Comparison of ENCODE assay signal across 1 cellular context in genomic region chr3:38640661-38641441, GRCh38.
TF ChIP-seq lines count a peak whose summit lies in the region.

No MANE protein-coding gene starts in this region.

TF ChIP-seq in WTC11, 78 proteins besides CTCF, POLR2A, EP300 and RAD21 (continued from another document):
- TF ChIP-seq PRDM15 (CRISPR knock-in tag; IDR thresholded peaks at IDR 0.05) (no peak), AFF4 (CRISPR knock-in tag; IDR thresholded peaks at IDR 0.05; ENCODE audit: borderline replicate concordance) (0 out of 2 replicates have a peak, but pooled peaks have one; percentile 31), E2F1 (CRISPR knock-in tag; IDR thresholded peaks at IDR 0.05) (no peak), ZNF232 (CRISPR knock-in tag; IDR thresholded peaks at IDR 0.05) (no peak), SP1 (CRISPR knock-in tag; conservative IDR thresholded peaks at IDR 0.05) (0 out of 2 replicates have a peak, but pooled peaks have one; percentile 31), CREB1 (CRISPR knock-in tag; IDR thresholded peaks at IDR 0.05) (no peak), ZNF263 (CRISPR knock-in tag; IDR thresholded peaks at IDR 0.05; ENCODE audit: low read depth) (no peak), ZBTB43 (CRISPR knock-in tag; IDR thresholded peaks at IDR 0.05) (0 out of 2 replicates have a peak, but pooled peaks have one; percentile 35)
